In the genomic region with DNA sequence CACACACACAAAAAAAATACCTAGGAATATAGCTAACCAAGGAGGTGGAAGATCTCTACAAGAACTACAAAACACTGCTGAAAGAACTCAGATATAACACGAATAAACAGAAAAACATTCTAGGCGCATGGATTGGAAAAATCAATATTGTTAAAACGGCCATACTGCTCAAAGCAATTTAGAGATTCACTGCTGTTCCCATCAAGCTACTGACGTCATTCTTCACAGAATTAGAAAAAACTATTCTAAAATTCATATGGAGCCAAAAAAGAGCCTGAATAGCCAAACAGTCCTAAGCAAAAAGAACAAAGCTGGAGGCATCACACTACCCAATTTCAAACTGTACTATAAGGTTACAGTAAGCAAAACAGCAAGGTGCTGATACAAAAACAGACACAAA, we compare ENCODE assay signal across 7 cellular contexts.
"Had no signal": no experiment of that assay in that cellular context is flagged by ENCODE, and none has a peak within 500 bp of the region (broad histone marks: within the 10 kb centered on the region; RNA-seq: fewer than 3 reads in every experiment).

No MANE protein-coding gene starts in this region.

- FAIRE-seq: G401.6, GM12891, GM12892, GM18507, GM19239 had no signal

- DNase-seq: GDM1, GF-D8 had no signal
